17 cellular contexts compared by ENCODE assay signal in the genomic region with DNA sequence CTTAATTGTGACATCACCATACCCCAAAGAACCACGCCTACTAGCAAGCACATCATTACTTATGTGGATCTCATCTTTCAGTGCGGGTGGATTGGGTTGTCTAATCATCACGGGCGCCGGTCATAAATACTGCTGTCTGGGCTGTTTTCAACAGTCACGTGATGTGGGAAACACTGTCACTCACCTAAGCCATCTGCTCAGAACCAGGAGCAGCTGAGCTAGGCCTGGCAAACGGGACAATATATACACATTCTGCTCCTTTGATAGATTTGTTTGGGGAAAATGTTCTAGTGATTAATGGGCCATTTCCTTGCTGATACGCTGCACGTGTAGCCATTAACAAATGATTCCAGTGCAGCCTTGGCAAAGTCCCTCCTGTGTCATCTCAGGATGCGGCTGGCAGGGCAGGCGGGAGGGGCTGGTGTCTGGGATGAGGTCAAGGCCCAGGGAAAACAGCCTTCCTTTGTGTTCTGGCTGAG.
A peak's percentile ranks its signal among the peaks of the same experiment; 100 is the strongest.
DNase-seq lines count a peak whose midpoint lies in the region; ATAC-seq and TF ChIP-seq lines count a peak whose summit lies in the region.
"Had no signal": no experiment of that assay in that cellular context is flagged by ENCODE, and none has a peak within 500 bp of the region (broad histone marks: within the 10 kb centered on the region; RNA-seq: fewer than 3 reads in every experiment).

No MANE protein-coding gene starts in this region.

- TF ChIP-seq CTCF in foreskin keratinocyte (conservative IDR thresholded peaks at IDR 0.05), result no peak

- peak; percentile 39 for ATAC-seq in foreskin keratinocyte
- no peak for ATAC-seq in activated naive CD4-positive, alpha-beta T cell treated with anti-CD3 and anti-CD28 coated beads, Interleukin-2, amount 50 U/mL, for 72 hours
- no peak for ATAC-seq in activated T-helper 17 cell treated with anti-CD3 and anti-CD28 coated beads, Interleukin-2, amount 50 U/mL, for 72 hours (replicated peaks)
- ATAC-seq: gastroesophageal sphincter had no signal

- H3K4me1 ChIP-seq in foreskin keratinocyte, result no peaks in the 10 kb centered on the region
- H3K4me1 ChIP-seq: gastroesophageal sphincter, tibial nerve had no signal

- no peak overlapping the region for H3K4me3 Mint-ChIP-seq in activated T-helper 17 cell treated with anti-CD3 and anti-CD28 coated beads, Interleukin-2, amount 50 U/mL, for 72 hours
- H3K4me3 Mint-ChIP-seq: activated CD4-positive, alpha-beta memory T cell treated with anti-CD3 and anti-CD28 coated beads, Interleukin-2, amount 10 ng/mL, durations not matched to agents 7 days and 5 days; activated naive CD8-positive, alpha-beta T cell; dendritic cell treated with granulocyte-macrophage colony-stimulating factor and Interleukin-4, amounts not matched to agents 40 ng/mL and 50 ng/mL, for 4 days; nephron progenitor cell had no signal

- no peaks in the 10 kb centered on the region for H3K4me1 Mint-ChIP-seq in activated T-helper 17 cell treated with anti-CD3 and anti-CD28 coated beads, Interleukin-2, amount 50 U/mL, for 72 hours

- peaks cover 2% of the 10 kb centered on the region for H3K27me3 ChIP-seq in foreskin keratinocyte
- H3K27me3 ChIP-seq: tibial nerve had no signal

- H3K9me3 Mint-ChIP-seq in activated naive CD4-positive, alpha-beta T cell treated with anti-CD3 and anti-CD28 coated beads, Interleukin-2, amount 50 U/mL, for 72 hours, result no peaks in the 10 kb centered on the region
- no peaks in the 10 kb centered on the region for H3K9me3 Mint-ChIP-seq in activated T-helper 17 cell treated with anti-CD3 and anti-CD28 coated beads, Interleukin-2, amount 50 U/mL, for 72 hours
- H3K9me3 Mint-ChIP-seq: activated CD4-positive, alpha-beta memory T cell treated with anti-CD3 and anti-CD28 coated beads, Interleukin-2, amount 10 ng/mL, durations not matched to agents 7 days and 5 days; dendritic cell treated with granulocyte-macrophage colony-stimulating factor and Interleukin-4, amounts not matched to agents 40 ng/mL and 50 ng/mL, for 4 days; nephron progenitor cell had no signal

- peaks cover 9% of the 10 kb centered on the region for H3K27me3 Mint-ChIP-seq in activated T-helper 17 cell treated with anti-CD3 and anti-CD28 coated beads, Interleukin-2, amount 50 U/mL, for 72 hours
- H3K27me3 Mint-ChIP-seq: activated CD4-positive, alpha-beta memory T cell treated with anti-CD3 and anti-CD28 coated beads, Interleukin-2, amount 10 ng/mL, durations not matched to agents 7 days and 5 days had no signal

- peak overlapping the region in 1 of 2 donors; percentile 18 for H3K27ac Mint-ChIP-seq in activated naive CD4-positive, alpha-beta T cell treated with anti-CD3 and anti-CD28 coated beads, Interleukin-2, amount 50 U/mL, for 72 hours
- H3K27ac Mint-ChIP-seq in activated T-helper 17 cell treated with anti-CD3 and anti-CD28 coated beads, Interleukin-2, amount 50 U/mL, for 72 hours, result no peak overlapping the region
- H3K27ac Mint-ChIP-seq: activated CD4-positive, alpha-beta memory T cell treated with anti-CD3 and anti-CD28 coated beads, Interleukin-2, amount 10 ng/mL, durations not matched to agents 7 days and 5 days; activated naive CD8-positive, alpha-beta T cell; dendritic cell treated with granulocyte-macrophage colony-stimulating factor and Interleukin-4, amounts not matched to agents 40 ng/mL and 50 ng/mL, for 4 days had no signal

- H3K36me3 Mint-ChIP-seq in activated naive CD4-positive, alpha-beta T cell treated with anti-CD3 and anti-CD28 coated beads, Interleukin-2, amount 50 U/mL, for 72 hours, result no peaks in the 10 kb centered on the region
- H3K36me3 Mint-ChIP-seq in activated T-helper 17 cell treated with anti-CD3 and anti-CD28 coated beads, Interleukin-2, amount 50 U/mL, for 72 hours (ENCODE audit: low read depth), result no peaks in the 10 kb centered on the region
- H3K36me3 Mint-ChIP-seq: activated naive CD8-positive, alpha-beta T cell had no signal

- DNase-seq in NCI-H2107 treated with DMSO at 0.1 percent for 48 hours (lab: John Stamatoyannopoulos, UW; ENCODE audit: unreplicated experiment), result peak; percentile 25
- no peak for DNase-seq in NCI-H2107 (lab: John Stamatoyannopoulos, UW)
- peak; percentile 88 for DNase-seq in NCI-H82 (lab: John Stamatoyannopoulos, UW)
- DNase-seq in foreskin keratinocyte, result peak in 1 of 2 donors; percentile 36
- peak; percentile 4 for DNase-seq in stimulated activated CD8-positive, alpha-beta memory T cell treated with anti-CD3 and anti-CD28 coated beads, Interleukin-4, amount 100 ng/mL, for 48 hours
- DNase-seq in activated naive CD4-positive, alpha-beta T cell treated with anti-CD3 and anti-CD28 coated beads, Interleukin-2, amount 50 U/mL, for 72 hours (ENCODE audit: low spot score in 2 of 2), result no peak
- DNase-seq in OCI-M1 (lab: John Stamatoyannopoulos, UW), result no peak
- DNase-seq: activated CD4-positive, alpha-beta memory T cell treated with anti-CD3 and anti-CD28 coated beads, Interleukin-2, amount 10 ng/mL, durations not matched to agents 7 days and 5 days; H7; kidney glomerular epithelial cell; nephron progenitor cell; PC-9 had no signal

- H3K27ac ChIP-seq in foreskin keratinocyte, result no peak overlapping the region
- H3K27ac ChIP-seq: PC-9, tibial nerve had no signal

Comparison
In these comparisons a context has a peak if more than half of its experiments do, and no peak if none do; other contexts are left out.
1. DNase-seq: peak in NCI-H2107 treated with DMSO at 0.1 percent for 48 hours (single experiment), NCI-H82 (single experiment) and stimulated activated CD8-positive, alpha-beta memory T cell treated with anti-CD3 and anti-CD28 coated beads, Interleukin-4, amount 100 ng/mL, for 48 hours (single experiment); none in NCI-H2107 (single experiment), activated naive CD4-positive, alpha-beta T cell treated with anti-CD3 and anti-CD28 coated beads, Interleukin-2, amount 50 U/mL, for 72 hours (0 of 2) and OCI-M1 (single experiment).